10 cellular contexts compared by ENCODE assay signal in genomic region chr3:129597087-129597791, GRCh38. TPM values are rescaled to one million over a fixed set of nuclear protein-coding genes. Genes with fewer than 3 reads are reported as not detected.
DNase-seq lines count a peak whose midpoint lies in the region; ATAC-seq and TF ChIP-seq lines count a peak whose summit lies in the region.
"Had no signal": no experiment of that assay in that cellular context is flagged by ENCODE, and none has a peak within 500 bp of the region (broad histone marks: within the 10 kb centered on the region; RNA-seq: fewer than 3 reads in every experiment).

No MANE protein-coding gene starts in this region.

- H3K36me3 ChIP-seq in mesodermal cell (ENCODE audit: control insufficient read depth, insufficient read depth, low read length) (peaks cover 34% of the 10 kb centered on the region), upper lobe of right lung (no peaks in the 10 kb centered on the region)

- no peaks in the 10 kb centered on the region for H3K27me3 ChIP-seq in upper lobe of right lung

- H3K4me1 ChIP-seq in mesodermal cell (ENCODE audit: control insufficient read depth, insufficient read depth, low read length, poor library complexity, severe bottlenecking) (peaks cover 92% of the 10 kb centered on the region), upper lobe of right lung (peaks cover 99% of the 10 kb centered on the region)

- H3K9me3 ChIP-seq in mesodermal cell (ENCODE audit: control insufficient read depth, low read length) = no peaks in the 10 kb centered on the region
- no peaks in the 10 kb centered on the region for H3K9me3 ChIP-seq in upper lobe of right lung

- 60 to 71% methylated on average over 21 of the region's 24 CpGs for WGBS in mesodermal cell (ENCODE audit: insufficient coverage in 2 of 2), 2 experiments

- no peak for TF ChIP-seq CTCF in upper lobe of right lung (IDR thresholded peaks at IDR 0.05)

- H3K4me3 ChIP-seq in mesodermal cell (ENCODE audit: extremely low read depth, insufficient read depth, low read length, poor library complexity, severe bottlenecking) (peak overlapping the region; percentile 1), upper lobe of right lung (peak overlapping the region; percentile 28)

- H3K27ac ChIP-seq in mesodermal cell (ENCODE audit: low read depth, low read length, severe bottlenecking) (peak overlapping the region; percentile 93), upper lobe of right lung (peak overlapping the region; percentile 84)

- DNase-seq in NCI-H2227 (lab: John Stamatoyannopoulos, UW; ENCODE audit: unreplicated experiment) (peak; percentile 24), NCI-H2227 treated with DMSO at 0.1 percent for 48 hours (lab: John Stamatoyannopoulos, UW) (no peak), dermis blood vessel endothelial cell (peak; percentile 50), upper lobe of right lung (no peak), NCI-H446 (lab: John Stamatoyannopoulos, UW) (no peak)
- DNase-seq in central memory CD4-positive, alpha-beta T cell = no peak

- intact Hi-C loops in upper lobe of right lung (cut with DNase I) = loop anchor here (10.0 kb wide), 1 partner anchor 102 kb away; no protein-coding TSS in a partner anchor

- ATAC-seq in upper lobe of right lung (no peak), HG03159 (IDR thresholded peaks at IDR 0.05; ENCODE audit: unreplicated experiment) (no peak)

RNA-seq across cellular contexts. Expression of gene PLXND1, which starts 9.2 kb away (rescaled TPM):
- 415 and 872 TPM in 2 replicates for total RNA-seq in dermis blood vessel endothelial cell
- polyA plus RNA-seq in mesodermal cell (2013, experiment 1 of 2) = 443 TPM
- polyA plus RNA-seq in mesodermal cell (2013, experiment 2 of 2) = 298 TPM
- 284 TPM for total RNA-seq in upper lobe of right lung

RNA-seq across cellular contexts. Expression of gene H1-8, which starts 54.3 kb away (rescaled TPM):
- total RNA-seq in dermis blood vessel endothelial cell (not detected in 2 replicates), upper lobe of right lung (not detected)
- 2.0 TPM for polyA plus RNA-seq in mesodermal cell (2013, experiment 1 of 2)
- 3.0 TPM for polyA plus RNA-seq in mesodermal cell (2013, experiment 2 of 2)
- total RNA-seq: HT1080 had no signal
- polyA plus RNA-seq: keratinocyte had no signal

Comparison
In these comparisons a context has a peak if more than half of its experiments do, and no peak if none do; other contexts are left out.
1. DNase-seq: peak in NCI-H2227 (single experiment) and dermis blood vessel endothelial cell (single experiment); none in NCI-H2227 treated with DMSO at 0.1 percent for 48 hours (single experiment), upper lobe of right lung (single experiment), NCI-H446 (0 of 2) and central memory CD4-positive, alpha-beta T cell (single experiment).